ENCODE assay signal across 8 cellular contexts in genomic region chr15:37100109-37100873, GRCh38. TPM values are rescaled to one million over a fixed set of nuclear protein-coding genes. Genes with fewer than 3 reads are reported as not detected.
DNase-seq lines count a peak whose midpoint lies in the region; ATAC-seq and TF ChIP-seq lines count a peak whose summit lies in the region.

Gene MEIS2, minus strand, starts transcription at chr15:37100549. Its CDS starts 1,083 bp downstream, at chr15:37099466.

- peak; percentile 45 for ATAC-seq in HG02759 (IDR thresholded peaks at IDR 0.05; ENCODE audit: unreplicated experiment)
- ATAC-seq in T-cell (replicated peaks in 1 of 4), result peak in 3 of 4 experiments; percentile 29 to 45 (median 40)
- no peak for ATAC-seq in HG02763 (IDR thresholded peaks at IDR 0.05; ENCODE audit: unreplicated experiment)

- peaks cover 42 to 58% (median 57%) of the 10 kb centered on the region in 3 donors for H3K4me1 Mint-ChIP-seq in T-cell

- H3K27me3 Mint-ChIP-seq in T-cell, result peaks cover 62 to 85% of the 10 kb centered on the region in 2 donors

- H3K9me3 Mint-ChIP-seq in T-cell, result peaks cover 0 to 11% (median 7%) of the 10 kb centered on the region in 3 donors

- H3K27ac ChIP-seq in cingulate gyrus (ENCODE audit: low read depth, low read length), result peak within 1 kb of the TSS; percentile 95
- H3K27ac ChIP-seq in skin epidermis, result peak within 1 kb of the TSS in 20 of 21 experiments; percentile 74 to 89 (median 84)

- H3K4me3 Mint-ChIP-seq in T-cell, result peak within 1 kb of the TSS; percentile 87 to 88 (median 87)

- peak within 1 kb of the TSS; percentile 61 for H3K4me3 ChIP-seq in GM12865 (ENCODE audit: low read depth, low read length)
- peak within 1 kb of the TSS; percentile 54 for H3K4me3 ChIP-seq in kidney epithelial cell (ENCODE audit: low read depth, low read length)
- peak within 1 kb of the TSS; percentile 48 to 75 (median 57) for H3K4me3 ChIP-seq in skin epidermis

- H3K27me3 ChIP-seq in kidney epithelial cell (ENCODE audit: control insufficient read depth, insufficient read depth, low read length), result peaks cover 52% of the 10 kb centered on the region

- H3K27ac Mint-ChIP-seq in T-cell, result peak within 1 kb of the TSS; percentile 3 to 31

- TF ChIP-seq CTCF in GM12865 (IDR thresholded peaks at IDR 0.05; ENCODE audit: insufficient read depth, low read depth, low read length, missing control alignments) (no peak), kidney epithelial cell (IDR thresholded peaks at IDR 0.05; ENCODE audit: insufficient read depth, low read length, poor library complexity, severe bottlenecking) (no peak)

- POLR2A ChIA-PET in T-cell (lab: Charles Lee), result interaction anchor here in 1 of 2 donors (0.6 kb wide), 1 partner anchor 1864 kb away, joined by 8 read pairs; no protein-coding TSS in a partner anchor

- peak; percentile 93 for DNase-seq in GM12865 (ENCODE audit: low read depth)
- peak; percentile 57 for DNase-seq in NCI-H187 treated with DMSO at 0.1 percent for 48 hours (lab: John Stamatoyannopoulos, UW)
- DNase-seq in T-cell, result peak in 7 of 34 experiments; percentile 12 to 19 (median 19)
- DNase-seq in kidney epithelial cell (ENCODE audit: low read depth), result no peak

- peaks cover 3% of the 10 kb centered on the region for H3K36me3 Mint-ChIP-seq in T-cell

- no peaks in the 10 kb centered on the region for H3K36me3 ChIP-seq in kidney epithelial cell (ENCODE audit: control insufficient read depth, insufficient read depth, low read length)

- CTCF ChIA-PET in T-cell (lab: Charles Lee), result no interaction called here

RNA-seq across cellular contexts. Expression of gene MEIS2, which starts in this region (rescaled TPM):
- total RNA-seq in T-cell, result under 1 TPM in 2 of 5 donors, not detected in 3; 0.38 to 0.54 TPM
- 6.7 and 13.1 TPM in 2 replicates for total RNA-seq in kidney epithelial cell

Comparison
In these comparisons a context has a peak if more than half of its experiments do, and no peak if none do; other contexts are left out.
1. Peak in ATAC-seq in T-cell; RNA of the gene not detected or under 1 TPM.